In the genomic region with DNA sequence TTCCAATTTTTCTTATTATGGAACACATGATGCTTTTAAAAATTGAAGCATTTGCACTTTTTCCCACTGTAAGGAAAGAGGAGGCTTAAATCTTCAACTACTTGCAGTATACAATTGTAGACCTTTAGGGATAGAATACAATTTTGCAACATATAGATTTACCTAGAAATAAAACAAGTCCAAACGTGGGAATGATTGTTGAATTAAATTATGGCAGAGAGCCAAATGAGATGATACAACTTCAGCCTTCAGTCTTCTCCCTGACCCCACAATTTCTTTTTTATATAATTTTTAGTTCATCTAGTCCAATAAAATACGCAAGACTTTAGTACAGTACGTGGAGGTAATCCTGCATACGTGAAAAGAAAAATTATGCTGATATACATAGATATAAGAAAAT, we compare ENCODE assay signal across 21 cellular contexts.
"Had no signal": no experiment of that assay in that cellular context is flagged by ENCODE, and none has a peak within 500 bp of the region (broad histone marks: within the 10 kb centered on the region; RNA-seq: fewer than 3 reads in every experiment).

No MANE protein-coding gene starts in this region.

- H3K9me3 ChIP-seq: SK-N-SH had no signal

- FAIRE-seq: HTR-8/SVneo, RCC 7860 had no signal

- H3K9ac ChIP-seq: SK-N-SH had no signal

- H3K27ac ChIP-seq: HL-60 had no signal

- H3K4me2 ChIP-seq: SK-N-SH had no signal

- DNase-seq: Karpas-422, KG1, MM.1S, NCI-H1436, NCI-H187, NCI-H2029, NCI-H2081 treated with DMSO at 0.1 percent for 48 hours, NCI-H2171, NCI-H226, NCI-H446, NCI-H510A, NCI-H524 treated with DMSO at 0.1 percent for 48 hours, NCI-H69, NCI-H774, RPMI8226, SHP77, SK-N-SH, SW 1271 had no signal
